ENCODE assay signal across 14 cellular contexts in genomic region chr3:52145736-52146110, GRCh38. TPM values are rescaled to one million over a fixed set of nuclear protein-coding genes. Genes with fewer than 3 reads are reported as not detected.
DNase-seq lines count a peak whose midpoint lies in the region; ATAC-seq and TF ChIP-seq lines count a peak whose summit lies in the region.
"Had no signal": no experiment of that assay in that cellular context is flagged by ENCODE, and none has a peak within 500 bp of the region (broad histone marks: within the 10 kb centered on the region; RNA-seq: fewer than 3 reads in every experiment).

No MANE protein-coding gene starts in this region.

- H2AFZ ChIP-seq in IMR-90 (replicated peaks; ENCODE audit: low read length, poor library complexity): no peak overlapping the region
- no peak overlapping the region for H2AFZ ChIP-seq in osteoblast (ENCODE audit: low read length)
- H2AFZ ChIP-seq in MM.1S (ENCODE audit: low read length): no peak overlapping the region
- H2AFZ ChIP-seq: GM23248 had no signal

- H3K56ac ChIP-seq in IMR-90 (ENCODE audit: extremely low read depth, insufficient read depth, low read length): no peak overlapping the region

- peak overlapping the region; percentile 47 for H2AK9ac ChIP-seq in IMR-90 (replicated peaks; ENCODE audit: low read depth, low read length, poor library complexity)

- H4K91ac ChIP-seq in IMR-90 (ENCODE audit: insufficient read depth, low read depth, low read length): no peak overlapping the region

- H4K20me1 ChIP-seq in IMR-90 (ENCODE audit: insufficient read depth, low read length) (no peaks in the 10 kb centered on the region), osteoblast (ENCODE audit: insufficient read depth, low read length) (no peaks in the 10 kb centered on the region), MM.1S (ENCODE audit: insufficient read depth, low read length) (no peaks in the 10 kb centered on the region)

- TF ChIP-seq CTCF in IMR-90 (conservative IDR thresholded peaks at IDR 0.05; ENCODE audit: low read depth, low read length) (no peak), chondrocyte (IDR thresholded peaks at IDR 0.05) (no peak), osteoblast (IDR thresholded peaks at IDR 0.05; ENCODE audit: extremely low read depth, low read depth, low read length) (no peak), MM.1S (IDR thresholded peaks at IDR 0.05; ENCODE audit: low read length) (no peak)

- H3K36me3 ChIP-seq in IMR-90 (ENCODE audit: control insufficient read depth, insufficient read depth, low read length) (peaks cover 5% of the 10 kb centered on the region), osteoblast (ENCODE audit: insufficient read depth, low read length) (peaks cover 25% of the 10 kb centered on the region), MM.1S (replicated peaks; ENCODE audit: insufficient read depth, low read length) (no peaks in the 10 kb centered on the region; the same call in 1 of the 2 replicates)

- CTCF ChIA-PET in IMR-90 (lab: Yijun Ruan, JAX): interaction anchor here (1.5 to 1.7 kb wide), 2 partner anchors 141 to 144 kb away, joined by 6 to 13 read pairs; no protein-coding TSS in a partner anchor

- H3K4me1 ChIP-seq in IMR-90 (ENCODE audit: control insufficient read depth, insufficient read depth, low read length) (peaks cover 5% of the 10 kb centered on the region), osteoblast (ENCODE audit: insufficient read depth, low read length) (no peaks in the 10 kb centered on the region), MM.1S (ENCODE audit: low read length) (no peaks in the 10 kb centered on the region)

- H3K27ac ChIP-seq in IMR-90 (ENCODE audit: insufficient read depth, low read length): no peak overlapping the region
- H3K27ac ChIP-seq in osteoblast (ENCODE audit: low read depth, low read length): no peak overlapping the region
- H3K27ac ChIP-seq in MM.1S (ENCODE audit: low read length): no peak overlapping the region
- H3K27ac ChIP-seq: GM23248 had no signal

- no peak overlapping the region for H3K18ac ChIP-seq in IMR-90 (ENCODE audit: low read depth, low read length)

- BruUV-seq in IMR-90 (replicated peaks; lab: Mats Ljungman, UMichigan): no TSS peak

- H3K4me3 ChIP-seq in IMR-90 (ENCODE audit: insufficient read depth, low read depth, low read length) (no peak overlapping the region), osteoblast (ENCODE audit: insufficient read depth, low read length) (no peak overlapping the region), MM.1S (ENCODE audit: low read length) (no peak overlapping the region)
- H3K4me3 ChIP-seq: GM23248 had no signal

- no peak overlapping the region for H3K23ac ChIP-seq in IMR-90 (ENCODE audit: low read depth, low read length)

- no peak for DNase-seq in IMR-90
- peak; percentile 81 for DNase-seq in chondrocyte (ENCODE audit: low spot score)
- peak; percentile 46 for DNase-seq in osteoblast (ENCODE audit: insufficient read length, low spot score, missing footprints)
- DNase-seq in activated naive CD8-positive, alpha-beta T cell treated with anti-CD3 and anti-CD28 coated beads for 36 hours: no peak
- no peak for DNase-seq in MM.1S
- no peak for DNase-seq in H4 (ENCODE audit: low spot score)
- DNase-seq: C1 segment of cervical spinal cord; Calu3; CD4-positive, alpha-beta memory T cell; COR-L47; DND-41; GM23248; H9 had no signal

- H3K27ac Mint-ChIP-seq in chondrocyte (ENCODE audit: unreplicated experiment): no peak overlapping the region
- no peak overlapping the region for H3K27ac Mint-ChIP-seq in activated naive CD8-positive, alpha-beta T cell treated with anti-CD3 and anti-CD28 coated beads for 36 hours
- H3K27ac Mint-ChIP-seq: H9 had no signal

- no peak overlapping the region for H2BK20ac ChIP-seq in IMR-90 (ENCODE audit: low read depth, low read length)

- no peaks in the 10 kb centered on the region for H3K27me3 ChIP-seq in IMR-90 (ENCODE audit: control insufficient read depth, insufficient read depth, low read length)
- H3K27me3 ChIP-seq in osteoblast (ENCODE audit: insufficient read depth, low read length): no peaks in the 10 kb centered on the region
- no peaks in the 10 kb centered on the region for H3K27me3 ChIP-seq in MM.1S (replicated peaks; ENCODE audit: insufficient read depth, low read length)

- no peak overlapping the region for H3K4ac ChIP-seq in IMR-90 (ENCODE audit: low read depth, low read length)

- no peaks in the 10 kb centered on the region for H3K9me3 Mint-ChIP-seq in chondrocyte (ENCODE audit: low read depth)
- no peaks in the 10 kb centered on the region for H3K9me3 Mint-ChIP-seq in activated naive CD8-positive, alpha-beta T cell treated with anti-CD3 and anti-CD28 coated beads for 36 hours
- H3K9me3 Mint-ChIP-seq: CD4-positive, alpha-beta memory T cell; H9 had no signal

- H3K27me3 Mint-ChIP-seq in chondrocyte (ENCODE audit: low read depth): no peaks in the 10 kb centered on the region
- H3K27me3 Mint-ChIP-seq in activated naive CD8-positive, alpha-beta T cell treated with anti-CD3 and anti-CD28 coated beads for 36 hours: no peaks in the 10 kb centered on the region
- H3K27me3 Mint-ChIP-seq: CD4-positive, alpha-beta memory T cell had no signal

- POLR2A ChIA-PET in IMR-90 (lab: Charles Lee; ENCODE audit: unreplicated experiment): no interaction called here

- H3K9ac ChIP-seq in IMR-90 (ENCODE audit: low read depth, low read length) (no peak overlapping the region), MM.1S (ENCODE audit: low read length) (no peak overlapping the region)
- H3K9ac ChIP-seq: GM23248 had no signal

- TF ChIP-seq POLR2A in IMR-90 (IDR thresholded peaks at IDR 0.05; ENCODE audit: low read depth, low read length): no peak

- H2BK120ac ChIP-seq in IMR-90 (ENCODE audit: low read depth, low read length): no peak overlapping the region

- no peak for ATAC-seq in IMR-90 (ENCODE audit: low read depth)
- ATAC-seq: HCT116 had no signal

- H3K79me1 ChIP-seq in IMR-90 (ENCODE audit: low read depth in 1 of 2, low read length in 2 of 2): peaks cover 15 to 37% of the 10 kb centered on the region in 2 experiments; a peak in 2 of 4 replicates

- no peak overlapping the region for H2BK5ac ChIP-seq in IMR-90 (ENCODE audit: low read depth, low read length, poor library complexity, severe bottlenecking)

- intact Hi-C loops in IMR-90 (cut with micrococcal nuclease): no loop called here

- H4K5ac ChIP-seq in IMR-90 (ENCODE audit: low read depth, low read length): no peak overlapping the region

- no peak overlapping the region for H4K8ac ChIP-seq in IMR-90 (ENCODE audit: low read depth in 2 of 2, low read length in 2 of 2)

- peaks cover 3% of the 10 kb centered on the region for H3K4me1 Mint-ChIP-seq in chondrocyte (ENCODE audit: low read depth)
- peaks cover 7% of the 10 kb centered on the region for H3K4me1 Mint-ChIP-seq in activated naive CD8-positive, alpha-beta T cell treated with anti-CD3 and anti-CD28 coated beads for 36 hours

- no peaks in the 10 kb centered on the region for H3F3A ChIP-seq in MM.1S (ENCODE audit: insufficient read depth, low read length)

- H2BK15ac ChIP-seq in IMR-90 (ENCODE audit: low read depth, low read length): no peak overlapping the region

- H3K4me2 ChIP-seq in IMR-90 (ENCODE audit: low read depth, low read length) (no peak overlapping the region), osteoblast (ENCODE audit: insufficient read depth, low read length) (no peak overlapping the region), MM.1S (ENCODE audit: low read depth, low read length) (no peak overlapping the region)

- H3K9me1 ChIP-seq in IMR-90 (ENCODE audit: insufficient read depth, low read length): peaks cover 4% of the 10 kb centered on the region; the same call in 1 of the 2 replicates

- in situ Hi-C loops in IMR-90 (cut with MboI; ENCODE audit: low sequenced_read_pairs): no loop called here

- H3K36me3 Mint-ChIP-seq in chondrocyte (ENCODE audit: low read depth): peaks cover 2% of the 10 kb centered on the region
- peaks cover 30% of the 10 kb centered on the region for H3K36me3 Mint-ChIP-seq in activated naive CD8-positive, alpha-beta T cell treated with anti-CD3 and anti-CD28 coated beads for 36 hours
- H3K36me3 Mint-ChIP-seq: CD4-positive, alpha-beta memory T cell had no signal

- no peak for TF ChIP-seq RAD21 in IMR-90 (IDR thresholded peaks at IDR 0.05; ENCODE audit: low read length)

- H3K4me3 Mint-ChIP-seq in chondrocyte (ENCODE audit: unreplicated experiment): no peak overlapping the region
- no peak overlapping the region for H3K4me3 Mint-ChIP-seq in activated naive CD8-positive, alpha-beta T cell treated with anti-CD3 and anti-CD28 coated beads for 36 hours
- H3K4me3 Mint-ChIP-seq: CD4-positive, alpha-beta memory T cell; H9 had no signal

- dilution Hi-C loops in IMR-90 (cut with HindIII; ENCODE audit: low sequenced_read_pairs, unreplicated experiment): no loop called here

- H3K14ac ChIP-seq in IMR-90 (replicated peaks; ENCODE audit: low read depth, low read length): no peak overlapping the region

- H3K9me3 ChIP-seq in IMR-90 (ENCODE audit: control insufficient read depth, insufficient read depth, low read length) (no peaks in the 10 kb centered on the region), osteoblast (ENCODE audit: low read depth, low read length) (no peaks in the 10 kb centered on the region), MM.1S (replicated peaks; ENCODE audit: insufficient read depth, low read length) (no peaks in the 10 kb centered on the region)

- peaks cover 14% of the 10 kb centered on the region for H3K79me2 ChIP-seq in osteoblast (ENCODE audit: insufficient read depth, low read length)
- 0 out of 2 replicates have a peak, but pooled peaks cover 8% of the 10 kb centered on the region for H3K79me2 ChIP-seq in MM.1S (ENCODE audit: low read length)

- 94% methylated on average over 3 of the region's 8 CpGs; no CpG with 5 or more reads in 1 of the 2 experiments for WGBS in IMR-90 (ENCODE audit: extremely low coverage in 2 of 2, insufficient read length in 1 of 2), 2 experiments

- no peak overlapping the region for H2AK5ac ChIP-seq in IMR-90 (ENCODE audit: low read depth, low read length)

- no peaks in the 10 kb centered on the region for H3K9me2 ChIP-seq in MM.1S (replicated peaks; ENCODE audit: insufficient read depth, low read length)

RNA-seq across cellular contexts. Expression of gene POC1A, which starts 8.5 kb away (rescaled TPM):
- total RNA-seq in IMR-90 (2012; rRNA removed) (8.3 and 10.6 TPM in 2 replicates), chondrocyte (5.3 to 5.7 TPM (median 5.5 TPM) in 3 replicates), osteoblast (1.8 and 3.2 TPM in 2 replicates)
- 11.5 TPM in 2 replicates for polyA plus RNA-seq in IMR-90 (2012; rRNA removed)
- polyA plus RNA-seq in IMR-90 (2012; cell fraction: cytosol; rRNA removed): 9.0 and 9.3 TPM in 2 replicates
- 5.2 and 10.5 TPM in 2 replicates for polyA plus RNA-seq in IMR-90 (2012; cell fraction: nucleus; rRNA removed; ENCODE audit: low replicate concordance)
- 10 to 100 TPM; 23.8 to 24.8 TPM for total RNA-seq in activated naive CD8-positive, alpha-beta T cell treated with anti-CD3 and anti-CD28 coated beads for 36 hours
- 5.9 and 8.1 TPM in 2 replicates for total RNA-seq in H4 (2014; rRNA removed; shearing (Covaris generic))

RNA-seq across cellular contexts. Expression of gene ALAS1, which starts 52.2 kb away (rescaled TPM):
- total RNA-seq in IMR-90 (2012; rRNA removed) (29.7 and 32.8 TPM in 2 replicates), chondrocyte (37.5 to 39.8 TPM (median 38.3 TPM) in 3 replicates), osteoblast (35.4 and 39.1 TPM in 2 replicates)
- polyA plus RNA-seq in IMR-90 (2012; rRNA removed): 47.2 and 47.8 TPM in 2 replicates
- polyA plus RNA-seq in IMR-90 (2012; cell fraction: cytosol; rRNA removed): 34.1 and 38.0 TPM in 2 replicates
- polyA plus RNA-seq in IMR-90 (2012; cell fraction: nucleus; rRNA removed; ENCODE audit: low replicate concordance): 38.1 and 45.9 TPM in 2 replicates
- 10 to 100 TPM; 59.4 to 63.0 TPM for total RNA-seq in activated naive CD8-positive, alpha-beta T cell treated with anti-CD3 and anti-CD28 coated beads for 36 hours
- 28.5 and 37.4 TPM in 2 replicates for total RNA-seq in H4 (2014; rRNA removed; shearing (Covaris generic))

Comparison
In these comparisons a context has a peak if more than half of its experiments do, and no peak if none do; other contexts are left out.
1. DNase-seq: peak in chondrocyte (single experiment) and osteoblast (single experiment); none in IMR-90 (single experiment), activated naive CD8-positive, alpha-beta T cell treated with anti-CD3 and anti-CD28 coated beads for 36 hours (single experiment), MM.1S (single experiment) and H4 (single experiment).